16 cellular contexts compared by ENCODE assay signal in the genomic region with DNA sequence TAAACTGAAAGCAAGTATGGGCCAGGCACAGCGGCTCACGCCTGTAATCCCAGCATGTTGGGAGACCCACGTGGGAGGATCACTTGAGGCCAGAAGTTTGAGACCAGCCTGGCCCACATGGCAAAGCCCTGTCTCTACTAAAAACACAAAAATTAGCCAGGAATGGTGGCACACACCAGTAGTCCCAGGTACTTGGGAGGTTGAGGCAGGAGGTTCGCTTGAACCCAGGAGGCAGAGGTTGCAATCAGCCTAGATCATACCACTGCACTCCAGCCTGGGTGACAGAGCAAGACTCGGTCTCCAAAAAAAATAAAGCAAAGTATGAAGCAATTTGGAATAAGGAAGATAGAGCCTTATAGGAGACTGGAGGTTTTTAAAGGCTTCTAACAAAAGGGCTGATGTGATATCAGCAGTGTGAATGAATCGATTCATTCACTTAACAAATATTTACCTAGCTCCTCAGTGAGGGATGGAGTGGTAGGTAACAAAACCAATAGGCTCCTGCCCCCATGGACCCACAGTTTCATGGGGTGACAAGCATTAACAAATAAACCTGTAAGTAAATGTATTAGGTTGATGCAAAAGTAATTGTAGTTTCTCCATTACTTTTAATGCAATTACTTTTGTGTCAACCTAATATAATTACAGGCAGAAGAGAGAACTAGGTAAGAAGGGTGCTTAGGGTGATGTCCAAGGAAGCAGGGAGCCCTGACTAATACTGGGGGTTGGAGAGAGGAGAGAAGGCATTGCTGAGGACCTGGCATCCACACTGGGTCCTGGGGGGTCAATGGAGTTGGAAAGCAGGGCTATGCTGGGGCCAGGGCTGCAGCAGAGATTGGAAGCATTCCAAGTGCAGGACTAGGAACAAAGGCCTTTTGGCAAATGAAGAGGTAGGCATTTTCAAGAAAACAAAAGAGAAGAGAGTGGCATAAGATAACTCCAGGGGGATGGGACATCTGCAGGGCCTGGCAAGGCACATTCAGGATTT.
DNase-seq lines count a peak whose midpoint lies in the region; ATAC-seq, FAIRE-seq and TF ChIP-seq lines count a peak whose summit lies in the region.
"Had no signal": no experiment of that assay in that cellular context is flagged by ENCODE, and none has a peak within 500 bp of the region (broad histone marks: within the 10 kb centered on the region; RNA-seq: fewer than 3 reads in every experiment).

No MANE protein-coding gene starts in this region.

- no peak overlapping the region for H3K27ac ChIP-seq in endothelial cell of umbilical vein (ENCODE audit: insufficient read depth, low read depth, low read length)
- peak overlapping the region in 1 of 4 donors; percentile 55 for H3K27ac ChIP-seq in pancreas
- no peak overlapping the region for H3K27ac ChIP-seq in trophoblast cell (ENCODE audit: low read depth, low read length)
- H3K27ac ChIP-seq: BLaER1 treated with 17β-estradiol and CSF1 and Interleukin-3, amounts not matched to agents 10 nM and 100 nM; suprapubic skin had no signal

- FAIRE-seq in endothelial cell of umbilical vein (lab: Jason Lieb, UNC) (no peak), pancreas (lab: Jason Lieb, UNC) (no peak)
- FAIRE-seq: colon, RCC 7860 had no signal

- no peaks in the 10 kb centered on the region for H3K79me1 ChIP-seq in trophoblast cell (ENCODE audit: low read length)

- peaks cover 32% of the 10 kb centered on the region for H3K4me1 ChIP-seq in endothelial cell of umbilical vein (ENCODE audit: control insufficient read depth, extremely low read depth, insufficient read depth, low read length)
- peaks cover 0 to 10% (median 3%) of the 10 kb centered on the region in 3 donors for H3K4me1 ChIP-seq in pancreas
- peaks cover 0 to 3% of the 10 kb centered on the region in 2 experiments for H3K4me1 ChIP-seq in trophoblast cell (ENCODE audit: control insufficient read depth in 1 of 2, insufficient read depth in 2 of 2, low read length in 2 of 2)
- H3K4me1 ChIP-seq: BLaER1 treated with 17β-estradiol and CSF1 and Interleukin-3, amounts not matched to agents 10 nM and 100 nM had no signal

- H3K4me3 ChIP-seq in endothelial cell of umbilical vein (replicated peaks in 1 of 3; ENCODE audit: insufficient read depth in 1 of 3, low read depth in 1 of 3, low read length in 3 of 3) (no peak overlapping the region), pancreas (no peak overlapping the region), trophoblast cell (ENCODE audit: low read depth, low read length) (no peak overlapping the region)
- H3K4me3 ChIP-seq: BLaER1 treated with 17β-estradiol and CSF1 and Interleukin-3, amounts not matched to agents 10 nM and 100 nM; suprapubic skin had no signal

- H3K27me3 ChIP-seq in endothelial cell of umbilical vein (ENCODE audit: control insufficient read depth in 2 of 2, insufficient read depth in 2 of 2, low read length in 2 of 2), result no peaks in the 10 kb centered on the region
- no peaks in the 10 kb centered on the region for H3K27me3 ChIP-seq in pancreas
- no peaks in the 10 kb centered on the region for H3K27me3 ChIP-seq in trophoblast cell (ENCODE audit: insufficient read depth, low read length)
- H3K27me3 ChIP-seq: BLaER1 treated with 17β-estradiol and CSF1 and Interleukin-3, amounts not matched to agents 10 nM and 100 nM; suprapubic skin had no signal

- H3K9me3 ChIP-seq in endothelial cell of umbilical vein (replicated peaks; ENCODE audit: control insufficient read depth, insufficient read depth, low read length) (peaks cover 1% of the 10 kb centered on the region), pancreas (no peaks in the 10 kb centered on the region), trophoblast cell (ENCODE audit: insufficient read depth, low read depth, low read length) (peaks cover 11% of the 10 kb centered on the region)

- no peak overlapping the region for H2BK120ac ChIP-seq in trophoblast cell (ENCODE audit: insufficient read depth, low read length, poor library complexity)

- no peak overlapping the region for H3K27ac Mint-ChIP-seq in CD14-positive monocyte
- H3K27ac Mint-ChIP-seq: T-cell had no signal

- no peaks in the 10 kb centered on the region for H3K36me3 Mint-ChIP-seq in CD14-positive monocyte
- H3K36me3 Mint-ChIP-seq: T-cell had no signal

- H3K4me3 Mint-ChIP-seq in CD14-positive monocyte, result no peak overlapping the region
- H3K4me3 Mint-ChIP-seq: T-cell had no signal

- H2BK5ac ChIP-seq in trophoblast cell (ENCODE audit: low read depth, low read length, poor library complexity), result no peak overlapping the region

- H3K9ac ChIP-seq in endothelial cell of umbilical vein (replicated peaks; ENCODE audit: extremely low read depth, insufficient read depth, low read length) (no peak overlapping the region), trophoblast cell (ENCODE audit: low read length) (no peak overlapping the region)
- H3K9ac ChIP-seq: BLaER1 treated with 17β-estradiol and CSF1 and Interleukin-3, amounts not matched to agents 10 nM and 100 nM had no signal

- POLR2A ChIA-PET in endothelial cell of umbilical vein (lab: Charles Lee), result interaction anchor here (1.5 kb wide), 1 partner anchor 12 kb away, joined by 9 read pairs; no protein-coding TSS in a partner anchor

- H3K9me1 ChIP-seq in endothelial cell of umbilical vein (replicated peaks; ENCODE audit: control insufficient read depth, extremely low read depth, insufficient read depth, low read length), result no peaks in the 10 kb centered on the region

- no peaks in the 10 kb centered on the region for H3K4me1 Mint-ChIP-seq in CD14-positive monocyte
- H3K4me1 Mint-ChIP-seq: T-cell had no signal

- intact Hi-C loops in endothelial cell of umbilical vein (cut with micrococcal nuclease), result loop anchor here (1.0 to 5.0 kb wide), 8 partner anchors 12 to 415 kb away; no protein-coding TSS in a partner anchor
- intact Hi-C loops in pancreas (cut with DNase I), result no loop called here
- intact Hi-C loops in CD14-positive monocyte (cut with micrococcal nuclease), result no loop called here

- H4K12ac ChIP-seq in trophoblast cell (ENCODE audit: low read depth, low read length), result no peak overlapping the region

- H4K20me1 ChIP-seq in endothelial cell of umbilical vein (replicated peaks; ENCODE audit: control insufficient read depth, extremely low read depth, insufficient read depth, low read length), result no peaks in the 10 kb centered on the region
- H4K20me1 ChIP-seq: BLaER1 treated with 17β-estradiol and CSF1 and Interleukin-3, amounts not matched to agents 10 nM and 100 nM had no signal

- CTCF ChIA-PET in endothelial cell of umbilical vein (lab: Charles Lee), result interaction anchor here (1.0 to 2.3 kb wide), 5 partner anchors 26 to 425 kb away, joined by 3 to 8 read pairs (median 7); no protein-coding TSS in a partner anchor

- H3K27me3 Mint-ChIP-seq in CD14-positive monocyte (ENCODE audit: low read depth in 3 of 3), result peaks cover 0 to 9% (median 5%) of the 10 kb centered on the region in 3 donors

- H3K9me3 Mint-ChIP-seq in CD14-positive monocyte, result peaks cover 7 to 23% (median 17%) of the 10 kb centered on the region in 7 donors

- no peak overlapping the region for H3K14ac ChIP-seq in trophoblast cell (ENCODE audit: low read length)

- H2AFZ ChIP-seq in endothelial cell of umbilical vein (ENCODE audit: low read depth, low read length), result no peak overlapping the region
- no peak overlapping the region for H2AFZ ChIP-seq in trophoblast cell (ENCODE audit: insufficient read depth, low read length, poor library complexity)

- H3K23ac ChIP-seq in trophoblast cell (ENCODE audit: low read length), result no peak overlapping the region

- no peak for TF ChIP-seq CTCF in endothelial cell of umbilical vein (IDR thresholded peaks at IDR 0.05; ENCODE audit: extremely low read depth in 1 of 2, insufficient read depth in 1 of 2, low read depth in 1 of 2, low read length in 2 of 2)
- TF ChIP-seq CTCF in pancreas (IDR thresholded peaks at IDR 0.05), result no peak
- TF ChIP-seq CTCF in CD14-positive monocyte (IDR thresholded peaks at IDR 0.05), result no peak

- WGBS in pancreas, 2 donors, result 74% methylated on average over 6 of the region's 6 CpGs
- WGBS in trophoblast cell (ENCODE audit: extremely low coverage, insufficient coverage, insufficient read length), result no CpG with 5 or more reads among the region's 6 CpGs

- dilution Hi-C loops in endothelial cell of umbilical vein (cut with MboI; ENCODE audit: extremely low pct_ligation_motif_present, low sequenced_read_pairs), result no loop called here

- no TSS peak for BruUV-seq in endothelial cell of umbilical vein (replicated peaks; lab: Mats Ljungman, UMichigan)

- H3K36me3 ChIP-seq in endothelial cell of umbilical vein (ENCODE audit: control insufficient read depth in 2 of 2, extremely low read depth in 1 of 2, insufficient read depth in 2 of 2, low read length in 2 of 2) (no peaks in the 10 kb centered on the region), pancreas (no peaks in the 10 kb centered on the region), trophoblast cell (ENCODE audit: control insufficient read depth in 1 of 2, insufficient read depth in 2 of 2, low read length in 2 of 2) (peaks cover 0 to 2% of the 10 kb centered on the region in 2 experiments)
- H3K36me3 ChIP-seq: BLaER1 treated with 17β-estradiol and CSF1 and Interleukin-3, amounts not matched to agents 10 nM and 100 nM; suprapubic skin had no signal

- TF ChIP-seq POLR2A in endothelial cell of umbilical vein (IDR thresholded peaks at IDR 0.05; ENCODE audit: low read depth, low read length), result no peak

- H3K79me2 ChIP-seq in endothelial cell of umbilical vein (ENCODE audit: control insufficient read depth, insufficient read depth, low read length) (no peaks in the 10 kb centered on the region), trophoblast cell (ENCODE audit: control insufficient read depth, insufficient read depth, low read length, poor library complexity) (no peaks in the 10 kb centered on the region)

- peak; percentile 26 for DNase-seq in NCI-H1105 (lab: John Stamatoyannopoulos, UW)
- peak; percentile 70 for DNase-seq in NCI-H2196 (lab: John Stamatoyannopoulos, UW; ENCODE audit: unreplicated experiment)
- DNase-seq in endothelial cell of umbilical vein (ENCODE audit: low read depth, low spot score), result peak; percentile 27
- no peak for DNase-seq in pancreas
- no peak for DNase-seq in CD14-positive monocyte (ENCODE audit: low spot score)
- no peak for DNase-seq in trophoblast cell
- DNase-seq in activated CD4-positive, alpha-beta T cell treated with anti-CD3 and anti-CD28 coated beads for 4 hours, result no peak
- DNase-seq: activated naive CD4-positive, alpha-beta T cell treated with Interleukin-2 at 50 U/mL for 16 hours; mammary epithelial cell; stimulated activated CD4-positive, alpha-beta T cell treated with anti-CD3 and anti-CD28 coated beads, Interleukin-1b, Interleukin-23, amount 100 ng/mL, for 48 hours; T-cell had no signal

- H4K91ac ChIP-seq in trophoblast cell (ENCODE audit: low read depth, low read length), result no peak overlapping the region

- no peak overlapping the region for H3K18ac ChIP-seq in trophoblast cell (ENCODE audit: low read length)

- H3K4me2 ChIP-seq in endothelial cell of umbilical vein (ENCODE audit: insufficient read depth, low read length) (no peak overlapping the region), trophoblast cell (ENCODE audit: low read length) (no peak overlapping the region)
- H3K4me2 ChIP-seq: BLaER1 treated with 17β-estradiol and CSF1 and Interleukin-3, amounts not matched to agents 10 nM and 100 nM had no signal

- no peak overlapping the region for H2BK12ac ChIP-seq in trophoblast cell (ENCODE audit: low read length)

- peak in 3 of 4 donors; percentile 11 to 45 (median 29) for ATAC-seq in pancreas
- ATAC-seq: sciatic nerve, T-cell had no signal

- H2AK5ac ChIP-seq in trophoblast cell (ENCODE audit: low read length), result no peak overlapping the region

- H4K8ac ChIP-seq in trophoblast cell (ENCODE audit: low read depth, low read length), result no peak overlapping the region

- H3K4ac ChIP-seq in trophoblast cell (ENCODE audit: low read depth, low read length), result no peak overlapping the region

Comparison
In these comparisons a context has a peak if more than half of its experiments do, and no peak if none do; other contexts are left out.
1. DNase-seq: peak in NCI-H1105 (single experiment), NCI-H2196 (single experiment) and endothelial cell of umbilical vein (single experiment); none in pancreas (0 of 6), CD14-positive monocyte (single experiment), trophoblast cell (0 of 2) and activated CD4-positive, alpha-beta T cell treated with anti-CD3 and anti-CD28 coated beads for 4 hours (0 of 2).